ENCODE assay signal across 1 cellular context in genomic region chr9:15510789-15511575, GRCh38.
TF ChIP-seq lines count a peak whose summit lies in the region.

PSIP1 (minus strand) TSS chr9:15510970; CDS start chr9:15510188, 782 bp downstream.

TF ChIP-seq in K562, 482 proteins besides CTCF, POLR2A, EP300 and RAD21 (continued from another document and continues in another):
- peak; percentile 68 for TF ChIP-seq TAF1 (IDR thresholded peaks at IDR 0.05; ENCODE audit: control insufficient read depth, extremely low read depth, insufficient read depth, low read length, severe bottlenecking)
- peak; percentile 64; the same call in 1 of the 2 replicates for TF ChIP-seq MTA3 (IDR thresholded peaks at IDR 0.05; ENCODE audit: borderline replicate concordance)
- TF ChIP-seq AFF1 (IDR thresholded peaks at IDR 0.05; ENCODE audit: low read depth in 1 of 2, partially characterized antibody in 2 of 2), result peak in 1 of 2 experiments; percentile 29
- 0 out of 2 replicates have a peak, but pooled peaks have one; percentile 19 for TF ChIP-seq TGIF2 (CRISPR knock-in tag; IDR thresholded peaks at IDR 0.05)
- TF ChIP-seq BCOR (IDR thresholded peaks at IDR 0.05), result peak; percentile 39; the same call in 1 of the 2 replicates
- no peak for TF ChIP-seq TCF7 (IDR thresholded peaks at IDR 0.05; ENCODE audit: borderline replicate concordance)
- TF ChIP-seq, protein P1, sequence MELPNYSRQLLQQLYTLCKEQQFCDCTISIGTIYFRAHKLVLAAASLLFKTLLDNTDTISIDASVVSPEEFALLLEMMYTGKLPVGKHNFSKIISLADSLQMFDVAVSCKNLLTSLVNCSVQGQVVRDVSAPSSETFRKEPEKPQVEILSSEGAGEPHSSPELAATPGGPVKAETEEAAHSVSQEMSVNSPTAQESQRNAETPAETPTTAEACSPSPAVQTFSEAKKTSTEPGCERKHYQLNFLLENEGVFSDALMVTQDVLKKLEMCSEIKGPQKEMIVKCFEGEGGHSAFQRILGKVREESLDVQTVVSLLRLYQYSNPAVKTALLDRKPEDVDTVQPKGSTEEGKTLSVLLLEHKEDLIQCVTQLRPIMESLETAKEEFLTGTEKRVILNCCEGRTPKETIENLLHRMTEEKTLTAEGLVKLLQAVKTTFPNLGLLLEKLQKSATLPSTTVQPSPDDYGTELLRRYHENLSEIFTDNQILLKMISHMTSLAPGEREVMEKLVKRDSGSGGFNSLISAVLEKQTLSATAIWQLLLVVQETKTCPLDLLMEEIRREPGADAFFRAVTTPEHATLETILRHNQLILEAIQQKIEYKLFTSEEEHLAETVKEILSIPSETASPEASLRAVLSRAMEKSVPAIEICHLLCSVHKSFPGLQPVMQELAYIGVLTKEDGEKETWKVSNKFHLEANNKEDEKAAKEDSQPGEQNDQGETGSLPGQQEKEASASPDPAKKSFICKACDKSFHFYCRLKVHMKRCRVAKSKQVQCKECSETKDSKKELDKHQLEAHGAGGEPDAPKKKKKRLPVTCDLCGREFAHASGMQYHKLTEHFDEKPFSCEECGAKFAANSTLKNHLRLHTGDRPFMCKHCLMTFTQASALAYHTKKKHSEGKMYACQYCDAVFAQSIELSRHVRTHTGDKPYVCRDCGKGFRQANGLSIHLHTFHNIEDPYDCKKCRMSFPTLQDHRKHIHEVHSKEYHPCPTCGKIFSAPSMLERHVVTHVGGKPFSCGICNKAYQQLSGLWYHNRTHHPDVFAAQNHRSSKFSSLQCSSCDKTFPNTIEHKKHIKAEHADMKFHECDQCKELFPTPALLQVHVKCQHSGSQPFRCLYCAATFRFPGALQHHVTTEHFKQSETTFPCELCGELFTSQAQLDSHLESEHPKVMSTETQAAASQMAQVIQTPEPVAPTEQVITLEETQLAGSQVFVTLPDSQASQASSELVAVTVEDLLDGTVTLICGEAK (IDR thresholded peaks at IDR 0.05), result 0 out of 2 replicates have a peak, but pooled peaks have one; percentile 22
- TF ChIP-seq, protein P1 (CRISPR knock-in tag; IDR thresholded peaks at IDR 0.05), result no peak
- peak; percentile 45; the same call in 1 of the 2 replicates for TF ChIP-seq ILF3 (IDR thresholded peaks at IDR 0.05; ENCODE audit: borderline replicate concordance)
- TF ChIP-seq GATAD2A (IDR thresholded peaks at IDR 0.05), result no peak
- peak in 1 of 3 experiments; percentile 30 for TF ChIP-seq YY1 (IDR thresholded peaks at IDR 0.05; ENCODE audit: borderline replicate concordance in 1 of 3, control insufficient read depth in 1 of 3, extremely low read depth in 1 of 3, insufficient read depth in 3 of 3, insufficient read length in 1 of 3, insufficient replicate concordance in 2 of 3, low read depth in 1 of 3, low read length in 2 of 3)
- TF ChIP-seq ZNF79 (CRISPR knock-in tag; IDR thresholded peaks at IDR 0.05; ENCODE audit: low read depth), result no peak
- TF ChIP-seq, protein P2, sequence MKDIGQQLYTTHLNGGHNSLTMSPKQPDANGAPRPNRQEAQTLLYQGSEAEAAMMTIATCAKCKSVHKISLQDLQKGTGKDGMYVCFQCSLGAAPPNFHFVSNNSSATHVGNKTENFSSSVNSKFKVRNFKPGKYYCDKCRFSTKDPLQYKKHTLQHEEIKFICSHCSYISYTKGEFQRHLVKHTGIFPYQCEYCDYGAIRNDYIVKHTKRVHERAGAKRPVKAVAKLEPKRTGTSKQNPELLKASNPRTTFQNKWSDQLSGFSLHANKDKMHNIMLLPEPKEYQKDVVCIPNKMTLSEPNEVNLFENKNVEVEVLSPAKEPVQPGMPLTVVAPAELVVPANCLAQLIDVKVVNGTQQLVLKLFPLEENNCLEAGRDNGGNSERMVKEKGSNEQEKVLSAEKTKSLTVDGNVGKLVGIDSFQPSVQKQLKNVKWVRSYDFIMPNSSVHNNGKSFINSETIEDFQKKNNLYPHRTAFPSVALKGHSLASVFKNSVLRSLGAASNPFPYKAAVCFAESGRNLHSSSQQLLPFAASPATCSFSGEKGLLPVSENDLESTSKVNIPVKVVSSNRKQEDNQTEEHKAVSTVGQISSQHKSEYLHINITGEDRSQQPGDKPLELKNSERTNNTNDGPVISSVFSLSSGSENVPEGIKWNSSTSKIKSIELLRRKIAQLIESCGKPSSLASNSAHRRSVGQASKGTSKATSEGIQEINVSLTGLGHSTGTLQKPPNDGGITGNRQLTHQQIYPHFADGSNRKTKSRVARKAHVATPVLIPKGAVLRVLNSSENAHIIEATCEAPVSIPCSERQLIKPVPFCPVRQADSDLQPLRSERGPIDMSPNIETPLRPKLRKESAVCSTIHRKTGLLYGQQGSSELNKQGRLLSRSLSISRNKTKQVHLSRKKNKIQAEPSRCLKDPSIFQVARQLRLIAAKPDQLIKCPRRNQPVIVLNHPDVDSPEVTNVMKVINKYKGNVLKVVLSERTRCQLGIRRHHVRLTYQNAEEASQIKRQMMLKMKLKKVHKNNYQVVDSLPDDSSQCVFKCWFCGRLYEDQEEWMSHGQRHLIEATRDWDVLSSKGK (CRISPR knock-in tag; IDR thresholded peaks at IDR 0.05), result no peak
- no peak for TF ChIP-seq ZNF551 (CRISPR knock-in tag; IDR thresholded peaks at IDR 0.05)
- TF ChIP-seq ETV6 (IDR thresholded peaks at IDR 0.05; ENCODE audit: borderline replicate concordance in 1 of 2, low read depth in 2 of 2, low read length in 1 of 2), result no peak
- no peak for TF ChIP-seq ETV6 (CRISPR knock-in tag; IDR thresholded peaks at IDR 0.05; ENCODE audit: borderline replicate concordance)
- peak; percentile 27; the same call in 1 of the 2 replicates for TF ChIP-seq SIN3B (IDR thresholded peaks at IDR 0.05; ENCODE audit: low read depth)
- TF ChIP-seq TFAM (CRISPR knock-in tag; conservative IDR thresholded peaks at IDR 0.05), result no peak
- TF ChIP-seq CCAR2 (IDR thresholded peaks at IDR 0.05; ENCODE audit: low read depth, low read length), result no peak
- TF ChIP-seq GMEB1 (CRISPR knock-in tag; IDR thresholded peaks at IDR 0.05), result peak; percentile 40; the same call in 1 of the 2 replicates
- TF ChIP-seq MCM2 (IDR thresholded peaks at IDR 0.05; ENCODE audit: low read depth), result no peak
- TF ChIP-seq CEBPG (CRISPR knock-in tag; IDR thresholded peaks at IDR 0.05), result peak; percentile 64; the same call in 1 of the 2 replicates
- peak; percentile 58 to 67; a peak in 3 of 4 replicates for TF ChIP-seq CEBPG (tag; conservative IDR thresholded peaks at IDR 0.05 in 1 of 2, IDR thresholded peaks at IDR 0.05 in 1 of 2)
- TF ChIP-seq HLTF (IDR thresholded peaks at IDR 0.05), result 0 out of 2 replicates have a peak, but pooled peaks have one; percentile 47
- no peak for TF ChIP-seq ZNF695 (CRISPR knock-in tag; IDR thresholded peaks at IDR 0.05)
- TF ChIP-seq GTF2E2 (tag; IDR thresholded peaks at IDR 0.05), result peak; percentile 48; the same call in 1 of the 2 replicates
- peak; percentile 72 for TF ChIP-seq ATF3 (IDR thresholded peaks at IDR 0.05)
- TF ChIP-seq ATF3 (CRISPR knock-in tag; conservative IDR thresholded peaks at IDR 0.05), result no peak
- 0 out of 2 replicates have a peak, but pooled peaks have one; percentile 87 for TF ChIP-seq KAT7 (CRISPR knock-in tag; IDR thresholded peaks at IDR 0.05; ENCODE audit: borderline replicate concordance)
- peak; percentile 33; the same call in 1 of the 2 replicates for TF ChIP-seq HCFC1 (IDR thresholded peaks at IDR 0.05; ENCODE audit: low read depth, low read length)
- no peak for TF ChIP-seq HDGF (IDR thresholded peaks at IDR 0.05)
- TF ChIP-seq, protein P3, sequence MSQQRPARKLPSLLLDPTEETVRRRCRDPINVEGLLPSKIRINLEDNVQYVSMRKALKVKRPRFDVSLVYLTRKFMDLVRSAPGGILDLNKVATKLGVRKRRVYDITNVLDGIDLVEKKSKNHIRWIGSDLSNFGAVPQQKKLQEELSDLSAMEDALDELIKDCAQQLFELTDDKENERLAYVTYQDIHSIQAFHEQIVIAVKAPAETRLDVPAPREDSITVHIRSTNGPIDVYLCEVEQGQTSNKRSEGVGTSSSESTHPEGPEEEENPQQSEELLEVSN (IDR thresholded peaks at IDR 0.05; ENCODE audit: borderline replicate concordance in 1 of 2, extremely low read depth in 1 of 2, insufficient read depth in 1 of 2, insufficient read length in 1 of 2, low read depth in 1 of 2, low read length in 1 of 2, poor library complexity in 1 of 2, severe bottlenecking in 1 of 2), result peak; percentile 10 to 69
- TF ChIP-seq, protein P4, sequence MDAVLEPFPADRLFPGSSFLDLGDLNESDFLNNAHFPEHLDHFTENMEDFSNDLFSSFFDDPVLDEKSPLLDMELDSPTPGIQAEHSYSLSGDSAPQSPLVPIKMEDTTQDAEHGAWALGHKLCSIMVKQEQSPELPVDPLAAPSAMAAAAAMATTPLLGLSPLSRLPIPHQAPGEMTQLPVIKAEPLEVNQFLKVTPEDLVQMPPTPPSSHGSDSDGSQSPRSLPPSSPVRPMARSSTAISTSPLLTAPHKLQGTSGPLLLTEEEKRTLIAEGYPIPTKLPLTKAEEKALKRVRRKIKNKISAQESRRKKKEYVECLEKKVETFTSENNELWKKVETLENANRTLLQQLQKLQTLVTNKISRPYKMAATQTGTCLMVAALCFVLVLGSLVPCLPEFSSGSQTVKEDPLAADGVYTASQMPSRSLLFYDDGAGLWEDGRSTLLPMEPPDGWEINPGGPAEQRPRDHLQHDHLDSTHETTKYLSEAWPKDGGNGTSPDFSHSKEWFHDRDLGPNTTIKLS (IDR thresholded peaks at IDR 0.05; ENCODE audit: borderline replicate concordance, low read depth), result peak; percentile 35; the same call in 1 of the 2 replicates
- peak; percentile 81 to 99 for TF ChIP-seq NONO (IDR thresholded peaks at IDR 0.05; ENCODE audit: low read depth in 2 of 2, low read length in 1 of 2)
- no peak for TF ChIP-seq ZZZ3 (IDR thresholded peaks at IDR 0.05)
- TF ChIP-seq DNMT1 (IDR thresholded peaks at IDR 0.05), result no peak
- TF ChIP-seq ZFP36 (IDR thresholded peaks at IDR 0.05; ENCODE audit: low read depth, low read length, partially characterized antibody), result peak; percentile 28
- peak; percentile 54; the same call in 1 of the 2 replicates for TF ChIP-seq FOXM1 (IDR thresholded peaks at IDR 0.05; ENCODE audit: low read depth)
- TF ChIP-seq FOXM1 (CRISPR knock-in tag; IDR thresholded peaks at IDR 0.05; ENCODE audit: low read depth), result no peak
